1 cellular context compared by ENCODE assay signal in genomic region chr15:81301815-81302399, GRCh38.
TF ChIP-seq lines count a peak whose summit lies in the region.

No MANE protein-coding gene starts in this region.

TF ChIP-seq in SK-N-SH, 30 proteins besides CTCF, POLR2A, EP300 and RAD21 (continued from another document):
- TF ChIP-seq GATA2 (CRISPR knock-in tag; IDR thresholded peaks at IDR 0.05) (no peak), SMC3 (IDR thresholded peaks at IDR 0.05; ENCODE audit: low read depth, low read length) (no peak), GABPA (IDR thresholded peaks at IDR 0.05; ENCODE audit: low read depth) (no peak), RXRA (IDR thresholded peaks at IDR 0.05; ENCODE audit: borderline replicate concordance, low read depth) (no peak), TEAD4 (IDR thresholded peaks at IDR 0.05; ENCODE audit: borderline replicate concordance, insufficient read depth) (no peak)
